Comparison of ENCODE assay signal across 1 cellular context in the genomic region with DNA sequence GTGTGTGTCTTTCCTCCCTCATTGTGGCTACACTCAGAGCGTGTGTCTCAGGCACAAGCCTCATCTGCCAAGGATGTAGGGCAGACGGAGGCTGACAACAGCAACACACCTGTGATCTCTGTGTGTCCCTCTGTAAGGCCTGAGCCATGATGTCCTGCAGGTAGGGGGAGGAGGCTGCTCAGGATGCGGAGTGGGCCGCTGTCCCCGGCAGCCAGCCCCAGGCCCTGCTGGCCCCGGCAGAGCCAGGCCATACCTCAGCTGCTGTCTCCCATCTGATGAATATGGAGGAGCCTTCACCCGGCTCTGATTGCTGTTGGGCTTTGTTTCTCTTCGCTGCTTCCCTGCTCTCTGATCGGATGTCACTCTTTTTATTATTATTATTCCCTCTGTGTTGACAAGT.
TF ChIP-seq lines count a peak whose summit lies in the region.

No MANE protein-coding gene starts in this region.

TF ChIP-seq in neural cell, 6 proteins besides CTCF, POLR2A, EP300 and RAD21:
- TF ChIP-seq POLR2AphosphoS5 (IDR thresholded peaks at IDR 0.05) (peak; percentile 48), REST (IDR thresholded peaks at IDR 0.05; ENCODE audit: borderline replicate concordance) (no peak), SMC3 (conservative IDR thresholded peaks at IDR 0.05; ENCODE audit: poor library complexity) (no peak), TAF1 (IDR thresholded peaks at IDR 0.05; ENCODE audit: low read depth) (no peak), EZH2 (IDR thresholded peaks at IDR 0.05; ENCODE audit: borderline replicate concordance, insufficient read depth, low read length, poor library complexity, severe bottlenecking) (no peak), MXI1 (conservative IDR thresholded peaks at IDR 0.05; ENCODE audit: poor library complexity, severe bottlenecking) (no peak)
TF ChIP-seq in neural cell: peak in this region for 1.
